Comparison of ENCODE assay signal across 1 cellular context in the genomic region with DNA sequence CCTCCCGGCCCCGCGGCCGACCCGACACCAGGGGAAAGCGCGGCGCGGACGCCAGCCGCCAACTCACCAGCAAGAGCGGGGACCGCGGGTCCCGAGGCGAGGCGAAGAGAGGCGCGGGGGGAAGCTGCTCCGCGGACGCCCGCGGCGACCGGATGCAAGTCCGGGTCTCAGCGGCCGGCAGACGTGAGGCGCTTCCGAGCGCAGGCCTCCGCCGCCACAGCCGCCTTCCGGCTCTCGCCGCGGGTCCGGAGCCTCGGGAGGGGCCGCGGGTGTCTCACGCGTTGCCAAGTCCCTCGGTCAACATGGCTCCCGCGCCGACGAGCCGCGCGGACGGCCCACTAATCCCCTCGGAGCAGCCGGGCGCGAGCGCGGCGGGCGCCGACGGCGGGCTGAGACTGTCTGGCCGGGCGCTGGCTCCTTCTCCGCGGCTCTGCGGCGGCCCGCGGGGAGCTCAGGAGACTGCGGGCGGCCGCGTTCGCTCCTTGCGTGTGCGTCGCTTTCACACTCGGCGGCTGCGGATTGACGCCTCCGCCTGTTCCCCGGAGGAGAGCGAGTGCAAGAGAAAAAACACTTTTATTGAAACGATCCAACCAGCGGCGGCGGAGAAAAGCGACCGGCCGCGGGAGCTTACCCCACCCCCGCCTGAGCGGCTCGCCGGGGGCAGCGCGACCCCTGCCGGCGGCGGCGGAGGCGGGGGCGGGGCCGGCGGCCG.
TF ChIP-seq lines count a peak whose summit lies in the region.

CDK17 (minus strand) TSS at position 521 of the 712 bp plus-strand sequence. CDS start 65,603 bp downstream, outside the sequence.

TF ChIP-seq in GM12878, 131 proteins besides CTCF, POLR2A, EP300 and RAD21 (continued from another document and continues in another):
- TF ChIP-seq MYB (IDR thresholded peaks at IDR 0.05; ENCODE audit: borderline replicate concordance, low read depth, low read length) (no peak), RUNX3 (IDR thresholded peaks at IDR 0.05; ENCODE audit: low read length) (peak; percentile 32), SMC3 (IDR thresholded peaks at IDR 0.05; ENCODE audit: borderline replicate concordance, low read length) (peak; percentile 7; the same call in 1 of the 2 replicates), MLLT1 (IDR thresholded peaks at IDR 0.05) (no peak), RBBP5 (conservative IDR thresholded peaks at IDR 0.05) (no peak), CREM (IDR thresholded peaks at IDR 0.05; ENCODE audit: low read depth) (0 out of 2 replicates have a peak, but pooled peaks have one; percentile 19), HDAC6 (IDR thresholded peaks at IDR 0.05; ENCODE audit: unreplicated experiment) (no peak), ZNF384 (IDR thresholded peaks at IDR 0.05; ENCODE audit: borderline replicate concordance, low read depth, low read length) (peak; percentile 52; the same call in 1 of the 2 replicates), YY1 (IDR thresholded peaks at IDR 0.05; ENCODE audit: low read depth, low read length) (peak; percentile 83; the same call in 1 of the 2 replicates), MXI1 (IDR thresholded peaks at IDR 0.05; ENCODE audit: low read depth, low read length) (no peak), ZNF274 (IDR thresholded peaks at IDR 0.05; ENCODE audit: insufficient read depth, insufficient read length) (no peak), MEF2A (IDR thresholded peaks at IDR 0.05; ENCODE audit: insufficient read depth, low read depth, low read length) (0 out of 2 replicates have a peak, but pooled peaks have one; percentile 26), GATAD2B (conservative IDR thresholded peaks at IDR 0.05; ENCODE audit: low read depth) (peak; percentile 98), MTA3 (IDR thresholded peaks at IDR 0.05; ENCODE audit: borderline replicate concordance, low read length) (0 out of 2 replicates have a peak, but pooled peaks have one; percentile 7), CHD1 (IDR thresholded peaks at IDR 0.05; ENCODE audit: low read depth, low read length) (0 out of 2 replicates have a peak, but pooled peaks have one; percentile 17), ZBTB33 (IDR thresholded peaks at IDR 0.05) (no peak), TBL1XR1 (IDR thresholded peaks at IDR 0.05; ENCODE audit: low read depth, low read length) (no peak), PML (IDR thresholded peaks at IDR 0.05; ENCODE audit: low read length) (0 out of 2 replicates have a peak, but pooled peaks have one; percentile 3), JUND (IDR thresholded peaks at IDR 0.05; ENCODE audit: low read depth, low read length) (no peak), NR2C1 (IDR thresholded peaks at IDR 0.05) (0 out of 2 replicates have a peak, but pooled peaks have one; percentile 18), REST (IDR thresholded peaks at IDR 0.05; ENCODE audit: low read depth, low read length) (no peak), PRDM15 (CRISPR knock-in tag; IDR thresholded peaks at IDR 0.05) (no peak), ZSCAN29 (IDR thresholded peaks at IDR 0.05) (peak; percentile 65; the same call in 1 of the 2 replicates), TAF1 (IDR thresholded peaks at IDR 0.05; ENCODE audit: borderline replicate concordance, low read depth, low read length) (peak; percentile 58; the same call in 1 of the 2 replicates), ZBED1 (IDR thresholded peaks at IDR 0.05; ENCODE audit: borderline replicate concordance) (no peak), SREBF2 (IDR thresholded peaks at IDR 0.05; ENCODE audit: low read length) (no peak), EGR1 (IDR thresholded peaks at IDR 0.05; ENCODE audit: borderline replicate concordance in 1 of 2, low read depth in 2 of 2, low read length in 2 of 2) (peak in 1 of 2 experiments; percentile 97; a peak in 2 of 3 replicates), CHD2 (IDR thresholded peaks at IDR 0.05; ENCODE audit: borderline replicate concordance, low read depth, low read length) (peak; percentile 27), BCL11A (IDR thresholded peaks at IDR 0.05; ENCODE audit: low read depth, low read length) (no peak), LARP7 (IDR thresholded peaks at IDR 0.05) (peak; percentile 99), EZH2 (IDR thresholded peaks at IDR 0.05; ENCODE audit: borderline replicate concordance, control insufficient read depth, low read depth, low read length) (no peak)
- TF ChIP-seq, protein P1, sequence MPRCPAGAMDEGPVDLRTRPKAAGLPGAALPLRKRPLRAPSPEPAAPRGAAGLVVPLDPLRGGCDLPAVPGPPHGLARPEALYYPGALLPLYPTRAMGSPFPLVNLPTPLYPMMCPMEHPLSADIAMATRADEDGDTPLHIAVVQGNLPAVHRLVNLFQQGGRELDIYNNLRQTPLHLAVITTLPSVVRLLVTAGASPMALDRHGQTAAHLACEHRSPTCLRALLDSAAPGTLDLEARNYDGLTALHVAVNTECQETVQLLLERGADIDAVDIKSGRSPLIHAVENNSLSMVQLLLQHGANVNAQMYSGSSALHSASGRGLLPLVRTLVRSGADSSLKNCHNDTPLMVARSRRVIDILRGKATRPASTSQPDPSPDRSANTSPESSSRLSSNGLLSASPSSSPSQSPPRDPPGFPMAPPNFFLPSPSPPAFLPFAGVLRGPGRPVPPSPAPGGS (IDR thresholded peaks at IDR 0.05; ENCODE audit: borderline replicate concordance, insufficient read depth, low read depth, low read length, poor library complexity, severe bottlenecking) = no peak
- TF ChIP-seq, protein P2, sequence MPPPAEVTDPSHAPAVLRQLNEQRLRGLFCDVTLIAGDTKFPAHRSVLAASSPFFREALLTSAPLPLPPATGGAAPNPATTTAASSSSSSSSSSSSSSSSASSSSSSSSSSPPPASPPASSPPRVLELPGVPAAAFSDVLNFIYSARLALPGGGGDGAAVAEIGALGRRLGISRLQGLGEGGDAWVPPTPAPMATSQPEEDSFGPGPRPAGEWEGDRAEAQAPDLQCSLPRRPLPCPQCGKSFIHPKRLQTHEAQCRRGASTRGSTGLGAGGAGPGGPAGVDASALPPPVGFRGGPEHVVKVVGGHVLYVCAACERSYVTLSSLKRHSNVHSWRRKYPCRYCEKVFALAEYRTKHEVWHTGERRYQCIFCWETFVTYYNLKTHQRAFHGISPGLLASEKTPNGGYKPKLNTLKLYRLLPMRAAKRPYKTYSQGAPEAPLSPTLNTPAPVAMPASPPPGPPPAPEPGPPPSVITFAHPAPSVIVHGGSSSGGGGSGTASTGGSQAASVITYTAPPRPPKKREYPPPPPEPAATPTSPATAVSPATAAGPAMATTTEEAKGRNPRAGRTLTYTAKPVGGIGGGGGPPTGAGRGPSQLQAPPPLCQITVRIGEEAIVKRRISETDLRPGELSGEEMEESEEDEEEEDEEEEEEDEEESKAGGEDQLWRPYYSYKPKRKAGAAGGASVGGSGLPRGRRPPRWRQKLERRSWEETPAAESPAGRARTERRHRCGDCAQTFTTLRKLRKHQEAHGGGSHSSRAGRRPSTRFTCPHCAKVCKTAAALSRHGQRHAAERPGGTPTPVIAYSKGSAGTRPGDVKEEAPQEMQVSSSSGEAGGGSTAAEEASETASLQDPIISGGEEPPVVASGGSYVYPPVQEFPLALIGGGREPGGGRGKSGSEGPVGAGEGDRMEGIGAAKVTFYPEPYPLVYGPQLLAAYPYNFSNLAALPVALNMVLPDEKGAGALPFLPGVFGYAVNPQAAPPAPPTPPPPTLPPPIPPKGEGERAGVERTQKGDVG (CRISPR knock-in tag; IDR thresholded peaks at IDR 0.05) = no peak
- TF ChIP-seq, protein P3, sequence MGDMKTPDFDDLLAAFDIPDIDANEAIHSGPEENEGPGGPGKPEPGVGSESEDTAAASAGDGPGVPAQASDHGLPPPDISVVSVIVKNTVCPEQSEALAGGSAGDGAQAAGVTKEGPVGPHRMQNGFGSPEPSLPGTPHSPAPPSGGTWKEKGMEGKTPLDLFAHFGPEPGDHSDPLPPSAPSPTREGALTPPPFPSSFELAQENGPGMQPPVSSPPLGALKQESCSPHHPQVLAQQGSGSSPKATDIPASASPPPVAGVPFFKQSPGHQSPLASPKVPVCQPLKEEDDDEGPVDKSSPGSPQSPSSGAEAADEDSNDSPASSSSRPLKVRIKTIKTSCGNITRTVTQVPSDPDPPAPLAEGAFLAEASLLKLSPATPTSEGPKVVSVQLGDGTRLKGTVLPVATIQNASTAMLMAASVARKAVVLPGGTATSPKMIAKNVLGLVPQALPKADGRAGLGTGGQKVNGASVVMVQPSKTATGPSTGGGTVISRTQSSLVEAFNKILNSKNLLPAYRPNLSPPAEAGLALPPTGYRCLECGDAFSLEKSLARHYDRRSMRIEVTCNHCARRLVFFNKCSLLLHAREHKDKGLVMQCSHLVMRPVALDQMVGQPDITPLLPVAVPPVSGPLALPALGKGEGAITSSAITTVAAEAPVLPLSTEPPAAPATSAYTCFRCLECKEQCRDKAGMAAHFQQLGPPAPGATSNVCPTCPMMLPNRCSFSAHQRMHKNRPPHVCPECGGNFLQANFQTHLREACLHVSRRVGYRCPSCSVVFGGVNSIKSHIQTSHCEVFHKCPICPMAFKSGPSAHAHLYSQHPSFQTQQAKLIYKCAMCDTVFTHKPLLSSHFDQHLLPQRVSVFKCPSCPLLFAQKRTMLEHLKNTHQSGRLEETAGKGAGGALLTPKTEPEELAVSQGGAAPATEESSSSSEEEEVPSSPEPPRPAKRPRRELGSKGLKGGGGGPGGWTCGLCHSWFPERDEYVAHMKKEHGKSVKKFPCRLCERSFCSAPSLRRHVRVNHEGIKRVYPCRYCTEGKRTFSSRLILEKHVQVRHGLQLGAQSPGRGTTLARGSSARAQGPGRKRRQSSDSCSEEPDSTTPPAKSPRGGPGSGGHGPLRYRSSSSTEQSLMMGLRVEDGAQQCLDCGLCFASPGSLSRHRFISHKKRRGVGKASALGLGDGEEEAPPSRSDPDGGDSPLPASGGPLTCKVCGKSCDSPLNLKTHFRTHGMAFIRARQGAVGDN (IDR thresholded peaks at IDR 0.05) = peak; percentile 78
